8 cellular contexts compared by ENCODE assay signal in genomic region chr3:47781685-47782537, GRCh38. TPM values are rescaled to one million over a fixed set of nuclear protein-coding genes. Genes with fewer than 3 reads are reported as not detected.
DNase-seq lines count a peak whose midpoint lies in the region; ATAC-seq and TF ChIP-seq lines count a peak whose summit lies in the region.

Gene SMARCC1 (minus strand): TSS chr3:47781893. CDS start chr3:47781797, 96 bp downstream.

- peaks cover 9 to 16% of the 10 kb centered on the region in 2 donors for H3K4me1 ChIP-seq in mucosa of rectum (ENCODE audit: control insufficient read depth in 2 of 2, insufficient read depth in 2 of 2, low read length in 2 of 2)

- ATAC-seq in GM21529 (IDR thresholded peaks at IDR 0.05; ENCODE audit: unreplicated experiment), result peak; percentile 75

- peak within 1 kb of the TSS; percentile 92 for H3K4me3 ChIP-seq in epithelial cell of proximal tubule (ENCODE audit: low read depth, low read length)
- H3K4me3 ChIP-seq in mucosa of rectum (ENCODE audit: low read length in 2 of 2), result peak within 1 kb of the TSS; percentile 76 to 88

- peak within 1 kb of the TSS; percentile 97 for H3K9ac ChIP-seq in mucosa of rectum (ENCODE audit: low read depth in 1 of 2, low read length in 2 of 2)

- peak within 1 kb of the TSS; percentile 94 to 99 (median 98) for H3K27ac Mint-ChIP-seq in IgD-negative memory B cell

- TF ChIP-seq CTCF in epithelial cell of proximal tubule (conservative IDR thresholded peaks at IDR 0.05; ENCODE audit: low read depth, low read length), result no peak

- H3K9me3 ChIP-seq in mucosa of rectum (ENCODE audit: control insufficient read depth in 2 of 2, low read length in 2 of 2), result no peaks in the 10 kb centered on the region

- peaks cover 14 to 23% (median 18%) of the 10 kb centered on the region in 3 donors for H3K4me1 Mint-ChIP-seq in IgD-negative memory B cell

- H3K36me3 ChIP-seq in mucosa of rectum (ENCODE audit: control insufficient read depth in 2 of 2, insufficient read depth in 2 of 2, low read length in 2 of 2), result no peaks in the 10 kb centered on the region

- H3K27ac ChIP-seq in mucosa of rectum (ENCODE audit: low read depth in 2 of 2, low read length in 2 of 2), result peak within 1 kb of the TSS; percentile 97 to 98

- H3K27me3 Mint-ChIP-seq in IgD-negative memory B cell, result no peaks in the 10 kb centered on the region

- peak within 1 kb of the TSS; percentile 94 to 97 (median 96) for H3K4me3 Mint-ChIP-seq in IgD-negative memory B cell

- DNase-seq in DMS114 treated with DMSO at 0.1 percent for 48 hours (lab: John Stamatoyannopoulos, UW; ENCODE audit: unreplicated experiment) (peak; percentile 90), OCI-M2 (lab: John Stamatoyannopoulos, UW; ENCODE audit: unreplicated experiment) (peak; percentile 28), activated T-cell treated with anti-CD3 and anti-CD28 coated beads for 48 hours (ENCODE audit: low read depth) (peak; percentile 99), epithelial cell of proximal tubule (ENCODE audit: low read depth) (peak; percentile 59)
- peak; percentile 98 for DNase-seq in stimulated activated CD8-positive, alpha-beta memory T cell treated with anti-CD3 and anti-CD28 coated beads, Interleukin-4, amount 100 ng/mL, for 48 hours

- no peaks in the 10 kb centered on the region for H3K27me3 ChIP-seq in mucosa of rectum (ENCODE audit: control insufficient read depth in 2 of 2, insufficient read depth in 2 of 2, low read length in 2 of 2)

- H3K9me3 Mint-ChIP-seq in IgD-negative memory B cell, result no peaks in the 10 kb centered on the region

- H3K36me3 Mint-ChIP-seq in IgD-negative memory B cell, result no peaks in the 10 kb centered on the region

RNA-seq across cellular contexts. Expression of gene SMARCC1, which starts in this region (rescaled TPM):
- 106 TPM for polyA plus RNA-seq in IgD-negative memory B cell
- total RNA-seq in epithelial cell of proximal tubule, result 73.4 and 76.7 TPM in 2 replicates

Comparison
In these comparisons a context has a peak if more than half of its experiments do, and no peak if none do; other contexts are left out.
1. Peak in every context shown above with its lines: DNase-seq, ATAC-seq, H3K4me3 ChIP-seq and H3K27ac ChIP-seq.
2. DNase-seq: peak in every context shown above with its lines; median percentile 99 in activated T-cell treated with anti-CD3 and anti-CD28 coated beads for 48 hours; 98 in stimulated activated CD8-positive, alpha-beta memory T cell treated with anti-CD3 and anti-CD28 coated beads, Interleukin-4, amount 100 ng/mL, for 48 hours; 90 in DMS114 treated with DMSO at 0.1 percent for 48 hours; 59 in epithelial cell of proximal tubule; 28 in OCI-M2.